8 cellular contexts compared by ENCODE assay signal in genomic region chr3:60010778-60011177, GRCh38.
DNase-seq lines count a peak whose midpoint lies in the region; ATAC-seq and TF ChIP-seq lines count a peak whose summit lies in the region.

No MANE protein-coding gene starts in this region.

- BruUV-seq in MCF 10A (replicated peaks; lab: Mats Ljungman, UMichigan): no TSS peak

- no peaks in the 10 kb centered on the region for H3K27me3 ChIP-seq in left lung

- POLR2A ChIA-PET in MCF 10A (lab: Yijun Ruan, JAX): no interaction called here

- H3K27ac Mint-ChIP-seq in MCF 10A (ENCODE audit: low read depth, unreplicated experiment) (no peak overlapping the region), osteocyte (ENCODE audit: unreplicated experiment) (no peak overlapping the region)

- H3K27me3 Mint-ChIP-seq in MCF 10A (ENCODE audit: insufficient read depth, unreplicated experiment) (no peaks in the 10 kb centered on the region), osteocyte (ENCODE audit: unreplicated experiment) (peaks cover 4% of the 10 kb centered on the region)

- no peaks in the 10 kb centered on the region for H3K4me1 ChIP-seq in mucosa of descending colon (ENCODE audit: low read depth)
- no peaks in the 10 kb centered on the region for H3K4me1 ChIP-seq in left lung

- ATAC-seq in GM18511 (IDR thresholded peaks at IDR 0.05; ENCODE audit: unreplicated experiment): peak; percentile 94
- ATAC-seq in HG02981 (IDR thresholded peaks at IDR 0.05; ENCODE audit: unreplicated experiment): peak; percentile 97
- ATAC-seq in mucosa of descending colon: peak; percentile 87
- ATAC-seq in left lung: no peak

- intact Hi-C loops in mucosa of descending colon (cut with DNase I, micrococcal nuclease): no loop called here
- intact Hi-C loops in left lung (cut with DNase I): no loop called here
- intact Hi-C loops in MCF 10A (cut with micrococcal nuclease): no loop called here
- intact Hi-C loops in posterior cingulate gyrus (cut with DNase I): no loop called here

- H3K9me3 Mint-ChIP-seq in MCF 10A (ENCODE audit: unreplicated experiment) (no peaks in the 10 kb centered on the region), osteocyte (ENCODE audit: unreplicated experiment) (no peaks in the 10 kb centered on the region)

- H3K27ac ChIP-seq in left lung: no peak overlapping the region

- H3K4me3 ChIP-seq in mucosa of descending colon (no peak overlapping the region), left lung (no peak overlapping the region)

- no peak for TF ChIP-seq CTCF in mucosa of descending colon (IDR thresholded peaks at IDR 0.05)
- TF ChIP-seq CTCF in left lung (IDR thresholded peaks at IDR 0.05): no peak
- TF ChIP-seq CTCF in MCF 10A (IDR thresholded peaks at IDR 0.05; ENCODE audit: unreplicated experiment): no peak
- no peak for TF ChIP-seq CTCF in osteocyte (IDR thresholded peaks at IDR 0.05)

- H3K4me3 Mint-ChIP-seq in MCF 10A (ENCODE audit: unreplicated experiment) (no peak overlapping the region), osteocyte (ENCODE audit: unreplicated experiment) (no peak overlapping the region)

- H3K36me3 Mint-ChIP-seq in MCF 10A (ENCODE audit: insufficient read depth, unreplicated experiment) (no peaks in the 10 kb centered on the region), osteocyte (ENCODE audit: unreplicated experiment) (no peaks in the 10 kb centered on the region)

- H3K4me1 Mint-ChIP-seq in MCF 10A (ENCODE audit: insufficient read depth, unreplicated experiment) (peaks cover 6% of the 10 kb centered on the region), osteocyte (ENCODE audit: unreplicated experiment) (no peaks in the 10 kb centered on the region)

- H3K36me3 ChIP-seq in mucosa of descending colon (ENCODE audit: low read depth) (no peaks in the 10 kb centered on the region), left lung (no peaks in the 10 kb centered on the region)

- H3K9me3 ChIP-seq in mucosa of descending colon (no peaks in the 10 kb centered on the region), left lung (no peaks in the 10 kb centered on the region)

- peak; percentile 23 for DNase-seq in UCSD-AML1 (lab: John Stamatoyannopoulos, UW; ENCODE audit: unreplicated experiment)
- peak in 1 of 3 donors; percentile 27 for DNase-seq in mucosa of descending colon
- no peak for DNase-seq in left lung
- no peak for DNase-seq in MCF 10A (ENCODE audit: unreplicated experiment)
- DNase-seq in posterior cingulate gyrus: no peak
- DNase-seq in osteocyte (ENCODE audit: extremely low spot score, unreplicated experiment): no peak

- CTCF ChIA-PET in MCF 10A (lab: Yijun Ruan, JAX): interaction anchor here (0.8 kb wide), 1 partner anchor 517 kb away, joined by 3 read pairs; no protein-coding TSS in a partner anchor
